Comparison of ENCODE assay signal across 20 cellular contexts in the genomic region with DNA sequence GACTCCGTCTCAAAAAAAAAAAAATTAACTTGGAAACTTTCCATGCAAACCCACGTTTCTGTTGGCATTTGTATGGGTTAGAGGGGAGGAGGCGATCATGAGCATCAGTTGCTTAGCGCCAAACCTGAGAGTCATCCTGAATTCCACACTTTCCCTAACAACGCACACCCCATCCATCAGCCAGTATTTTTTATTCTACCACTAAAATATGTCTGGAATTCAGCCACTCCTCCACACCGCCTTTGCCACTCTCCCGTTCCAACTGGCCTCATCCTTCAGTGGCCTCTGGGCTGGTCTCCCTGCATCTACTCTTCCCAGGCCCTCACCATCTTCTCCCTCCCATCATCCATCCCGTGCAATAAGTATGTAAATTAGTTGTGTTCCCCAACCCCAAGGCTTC. TPM values are rescaled to one million over a fixed set of nuclear protein-coding genes. Genes with fewer than 3 reads are reported as not detected.
DNase-seq lines count a peak whose midpoint lies in the region; ATAC-seq, FAIRE-seq and TF ChIP-seq lines count a peak whose summit lies in the region.
"Had no signal": no experiment of that assay in that cellular context is flagged by ENCODE, and none has a peak within 500 bp of the region (broad histone marks: within the 10 kb centered on the region; RNA-seq: fewer than 3 reads in every experiment).

No MANE protein-coding gene starts in this region.

- intact Hi-C loops in MCF 10A (cut with micrococcal nuclease) = no loop called here
- intact Hi-C loops in breast epithelium (cut with DNase I; ENCODE audit: low total_unique reads) = no loop called here

- no peaks in the 10 kb centered on the region for H3K27me3 Mint-ChIP-seq in MCF 10A (ENCODE audit: insufficient read depth, unreplicated experiment)
- H3K27me3 Mint-ChIP-seq: activated T-helper 17 cell treated with anti-CD3 and anti-CD28 coated beads, Interleukin-2, amount 50 U/mL, for 72 hours had no signal

- POLR2A ChIA-PET in MCF 10A (lab: Yijun Ruan, JAX) (interaction anchor here (0.6 to 0.9 kb wide), 2 partner anchors 8 to 357 kb away, joined by 3 read pairs; no protein-coding TSS in a partner anchor), RWPE1 (lab: Yijun Ruan, JAX; ENCODE audit: low non-redundant PET) (no interaction called here)

- no peaks in the 10 kb centered on the region for H3K27me3 ChIP-seq in breast epithelium
- H3K27me3 ChIP-seq: pancreas, tibial nerve had no signal

- no peaks in the 10 kb centered on the region for H3K36me3 Mint-ChIP-seq in MCF 10A (ENCODE audit: insufficient read depth, unreplicated experiment)

- no peaks in the 10 kb centered on the region for H3K9me3 ChIP-seq in breast epithelium
- H3K9me3 ChIP-seq: pancreas, tibial nerve had no signal

- CTCF ChIA-PET in MCF 10A (lab: Yijun Ruan, JAX) (no interaction called here), RWPE1 (lab: Yijun Ruan, JAX) (no interaction called here)

- no peak overlapping the region for H3K4me3 Mint-ChIP-seq in MCF 10A (ENCODE audit: unreplicated experiment)
- H3K4me3 Mint-ChIP-seq: activated T-helper 17 cell treated with anti-CD3 and anti-CD28 coated beads, Interleukin-2, amount 50 U/mL, for 72 hours had no signal

- no peak overlapping the region for H3K27ac ChIP-seq in breast epithelium
- peak overlapping the region; percentile 68 for H3K27ac ChIP-seq in RWPE1
- H3K27ac ChIP-seq: pancreas, tibial nerve, VCaP had no signal

- H3K9me3 Mint-ChIP-seq in MCF 10A (ENCODE audit: unreplicated experiment) = no peaks in the 10 kb centered on the region
- H3K9me3 Mint-ChIP-seq: activated T-helper 17 cell treated with anti-CD3 and anti-CD28 coated beads, Interleukin-2, amount 50 U/mL, for 72 hours had no signal

- H3K4me1 Mint-ChIP-seq in MCF 10A (ENCODE audit: insufficient read depth, unreplicated experiment) = peaks cover 29% of the 10 kb centered on the region

- no peaks in the 10 kb centered on the region for H3K36me3 ChIP-seq in breast epithelium
- H3K36me3 ChIP-seq: pancreas, tibial nerve had no signal

- TF ChIP-seq CTCF in MCF 10A (IDR thresholded peaks at IDR 0.05; ENCODE audit: unreplicated experiment) (no peak), breast epithelium (IDR thresholded peaks at IDR 0.05) (no peak), RWPE1 (conservative IDR thresholded peaks at IDR 0.05; ENCODE audit: low read depth) (no peak)

- ATAC-seq in HG03095 (IDR thresholded peaks at IDR 0.05; ENCODE audit: unreplicated experiment) (no peak), GM21447 (IDR thresholded peaks at IDR 0.05; ENCODE audit: unreplicated experiment) (no peak)
- ATAC-seq: activated T-helper 17 cell treated with anti-CD3 and anti-CD28 coated beads, Interleukin-2, amount 50 U/mL, for 72 hours; pancreas; PC-3 had no signal

- TF ChIP-seq POLR2A in breast epithelium (IDR thresholded peaks at IDR 0.05) (no peak), GM12892 (IDR thresholded peaks at IDR 0.05; ENCODE audit: low read depth, low read length) (no peak)

- FAIRE-seq in urothelium cell line (lab: Jason Lieb, UNC) (no peak), GM12892 (lab: Jason Lieb, UNC) (no peak)
- FAIRE-seq: colon, pancreas had no signal

- peak; percentile 51 for DNase-seq in MCF 10A (ENCODE audit: unreplicated experiment)
- no peak for DNase-seq in breast epithelium (ENCODE audit: low spot score in 2 of 2)
- peak; percentile 33 for DNase-seq in RWPE1 (ENCODE audit: low spot score)
- DNase-seq in glomerular visceral epithelial cell (ENCODE audit: extremely low spot score) = peak; percentile 74
- DNase-seq in urothelium cell line (ENCODE audit: low spot score) = peak; percentile 59
- no peak for DNase-seq in GM12892 (ENCODE audit: insufficient read length)
- DNase-seq: 8988T, GDM1, islet precursor cell, midbrain, NCI-H2029 treated with DMSO at 0.1 percent for 48 hours, NCI-H69, pancreas, PC-3 had no signal

- peak overlapping the region; percentile 17 for H3K27ac Mint-ChIP-seq in MCF 10A (ENCODE audit: low read depth, unreplicated experiment)
- H3K27ac Mint-ChIP-seq: activated T-helper 17 cell treated with anti-CD3 and anti-CD28 coated beads, Interleukin-2, amount 50 U/mL, for 72 hours had no signal

- no peaks in the 10 kb centered on the region for H3K4me1 ChIP-seq in breast epithelium

- BruUV-seq in MCF 10A (replicated peaks; lab: Mats Ljungman, UMichigan) = no TSS peak

- H3K4me3 ChIP-seq in breast epithelium = no peak overlapping the region
- H3K4me3 ChIP-seq: pancreas, tibial nerve had no signal

RNA-seq across cellular contexts. Expression of gene LMBR1, which starts 4.7 kb away (rescaled TPM):
- 95.6 and 105 TPM in 2 replicates for total RNA-seq in MCF 10A (2022)
- total RNA-seq in breast epithelium = 10 to 100 TPM; 69.0 to 90.6 (median 88.8) TPM
- 19.0 TPM for polyA plus RNA-seq in GM12892 (2012; ENCODE audit: missing spikeins)

RNA-seq across cellular contexts. Expression of gene NOM1, which starts 51.8 kb away (rescaled TPM):
- total RNA-seq in MCF 10A (2022) = 25.9 and 34.1 TPM in 2 replicates
- total RNA-seq in breast epithelium = 10 to 100 TPM; 17.1 to 31.5 (median 25.2) TPM
- 16.0 TPM for polyA plus RNA-seq in GM12892 (2012; ENCODE audit: missing spikeins)

Comparison
In these comparisons a context has a peak if more than half of its experiments do, and no peak if none do; other contexts are left out.
1. DNase-seq: peak in MCF 10A (single experiment), RWPE1 (single experiment), glomerular visceral epithelial cell (single experiment) and urothelium cell line (single experiment); none in breast epithelium (0 of 2) and GM12892 (single experiment).